Comparison of ENCODE assay signal across 8 cellular contexts in the genomic region with DNA sequence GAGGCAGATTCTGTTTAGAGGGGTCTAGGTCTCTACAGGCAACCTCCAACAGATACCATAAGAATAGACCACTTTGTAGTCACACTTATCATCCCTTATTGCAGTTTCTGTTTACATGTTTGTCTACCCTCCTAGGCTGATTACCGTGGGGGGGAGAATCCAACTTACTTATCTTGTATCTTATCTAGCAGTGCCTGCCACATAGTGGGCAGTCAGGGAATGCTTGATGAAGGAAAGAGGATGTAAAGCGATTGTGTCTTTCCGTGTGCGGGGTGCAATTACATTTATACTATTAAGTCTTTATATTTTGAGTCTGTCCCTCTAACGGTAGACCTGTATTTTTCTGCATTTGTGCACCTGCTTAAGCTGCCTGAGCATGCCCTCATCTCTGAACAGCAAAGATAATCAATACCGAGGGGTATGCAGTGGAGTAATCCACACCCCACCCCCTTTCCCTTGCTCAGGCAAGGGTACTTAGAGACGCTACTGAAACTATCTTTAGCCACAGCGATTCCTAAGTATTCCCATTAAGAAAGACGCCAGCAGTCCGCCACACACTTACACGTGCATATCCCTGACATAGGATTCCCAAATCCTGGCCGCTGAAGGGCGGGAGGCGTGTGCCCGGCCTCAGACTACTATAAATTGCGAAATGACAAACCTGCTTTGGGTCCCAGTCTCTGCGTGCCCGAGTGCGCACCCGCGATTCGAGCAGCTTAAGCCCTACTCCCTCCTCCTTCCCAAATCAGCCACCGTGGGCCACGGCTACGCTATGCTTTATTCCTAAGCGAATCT. TPM values are rescaled to one million over a fixed set of nuclear protein-coding genes. Genes with fewer than 3 reads are reported as not detected.
DNase-seq lines count a peak whose midpoint lies in the region; ATAC-seq lines count a peak whose summit lies in the region.

No MANE protein-coding gene starts in this region.

- peaks cover 55% of the 10 kb centered on the region for H3K27me3 Mint-ChIP-seq in T-helper 1 cell treated with Interleukin-12 subunit alpha and Interleukin-12 subunit beta and Interleukin-4 antibody, amounts not matched to agents 30 μg/mL and 1 μg/mL, for 36 hours (ENCODE audit: low read depth)

- H3K9me3 ChIP-seq in mononuclear cell (ENCODE audit: low read depth, low read length), result no peaks in the 10 kb centered on the region

- H3K27ac Mint-ChIP-seq in T-helper 1 cell treated with Interleukin-12 subunit alpha and Interleukin-12 subunit beta and Interleukin-4 antibody, amounts not matched to agents 30 μg/mL and 1 μg/mL, for 36 hours, result peak overlapping the region; percentile 96

- H3K4me3 Mint-ChIP-seq in T-helper 1 cell treated with Interleukin-12 subunit alpha and Interleukin-12 subunit beta and Interleukin-4 antibody, amounts not matched to agents 30 μg/mL and 1 μg/mL, for 36 hours, result peak overlapping the region; percentile 96

- H3K36me3 Mint-ChIP-seq in T-helper 1 cell treated with Interleukin-12 subunit alpha and Interleukin-12 subunit beta and Interleukin-4 antibody, amounts not matched to agents 30 μg/mL and 1 μg/mL, for 36 hours (ENCODE audit: low read depth), result peaks cover 30% of the 10 kb centered on the region

- H3K4me1 Mint-ChIP-seq in T-helper 1 cell treated with Interleukin-12 subunit alpha and Interleukin-12 subunit beta and Interleukin-4 antibody, amounts not matched to agents 30 μg/mL and 1 μg/mL, for 36 hours (ENCODE audit: low read depth), result peaks cover 47% of the 10 kb centered on the region

- peaks cover 48% of the 10 kb centered on the region for H3K27me3 ChIP-seq in mononuclear cell (ENCODE audit: insufficient read depth, low read length)

- peak overlapping the region; percentile 89 for H3K4me3 ChIP-seq in mononuclear cell (ENCODE audit: low read length)

- no peaks in the 10 kb centered on the region for H3K9me3 Mint-ChIP-seq in T-helper 1 cell treated with Interleukin-12 subunit alpha and Interleukin-12 subunit beta and Interleukin-4 antibody, amounts not matched to agents 30 μg/mL and 1 μg/mL, for 36 hours

- peaks cover 32% of the 10 kb centered on the region for H3K4me1 ChIP-seq in mononuclear cell (ENCODE audit: insufficient read depth, low read length)

- DNase-seq in T-helper 1 cell (no peak), NCI-H1694 (lab: John Stamatoyannopoulos, UW) (peak; percentile 21), cerebellum (ENCODE audit: low spot score) (peak; percentile 49), SIG-M5 (lab: John Stamatoyannopoulos, UW) (no peak)
- no peak for DNase-seq in stimulated activated CD4-positive, alpha-beta T cell treated with anti-CD3 and anti-CD28 coated beads, Interleukin-12 subunit alpha, Interleukin-12 subunit beta, amount 100 ng/mL, for 4 hours

- no peak for ATAC-seq in GM18511 (IDR thresholded peaks at IDR 0.05; ENCODE audit: unreplicated experiment)

RNA-seq across cellular contexts. Expression of a gene that starts 0.6 kb away (rescaled TPM):
- 18.6 TPM for total RNA-seq in cerebellum
- total RNA-seq in mononuclear cell, result 36.1 TPM

RNA-seq across cellular contexts. Expression of a gene that starts 10.8 kb away (rescaled TPM):
- total RNA-seq in cerebellum (38.7 TPM), mononuclear cell (not detected)

Comparison
In these comparisons a context has a peak if more than half of its experiments do, and no peak if none do; other contexts are left out.
1. DNase-seq: peak in NCI-H1694 (single experiment) and cerebellum (single experiment); none in T-helper 1 cell (0 of 5), SIG-M5 (single experiment) and stimulated activated CD4-positive, alpha-beta T cell treated with anti-CD3 and anti-CD28 coated beads, Interleukin-12 subunit alpha, Interleukin-12 subunit beta, amount 100 ng/mL, for 4 hours (single experiment).
2. RNA of a gene that starts 10.8 kb away (total RNA-seq): 38.7 TPM in cerebellum (single experiment); not detected in mononuclear cell (single experiment); every median in the first group is over 10 times any median in the second.